ENCODE assay signal across 8 cellular contexts in the genomic region with DNA sequence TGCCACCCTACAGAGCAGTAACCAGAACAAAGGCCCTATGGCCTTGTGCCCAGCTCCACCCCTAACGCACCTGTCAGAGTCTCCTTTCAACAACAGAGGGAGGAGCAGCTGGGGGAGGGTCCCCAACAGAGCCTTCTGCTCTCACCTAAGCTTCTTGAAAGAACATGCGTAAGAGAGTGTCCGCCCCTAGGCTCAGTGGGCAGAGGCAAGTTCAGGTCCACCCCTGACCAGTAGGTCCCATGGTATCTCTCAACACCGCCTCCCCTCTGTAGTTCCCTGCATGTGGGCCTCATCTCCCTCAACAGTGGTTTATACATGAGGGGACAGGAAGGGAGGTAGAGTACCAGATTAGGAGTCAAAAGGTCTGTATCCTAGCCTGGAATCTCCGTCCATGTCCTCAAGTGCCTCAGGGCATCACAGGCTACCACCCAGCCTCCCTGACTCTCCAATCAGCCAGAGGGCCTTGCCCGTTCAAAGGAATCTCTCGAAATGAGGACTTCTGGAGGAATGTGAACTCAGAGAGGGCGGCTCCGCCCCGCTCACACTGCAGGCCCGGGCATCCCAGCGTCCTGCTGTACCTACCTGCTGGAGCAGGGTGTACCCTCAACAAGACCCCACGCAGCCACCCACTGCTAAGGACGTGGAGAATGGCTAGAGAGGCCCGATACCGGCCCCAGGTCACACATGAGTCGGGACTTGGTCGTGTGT. TPM values are rescaled to one million over a fixed set of nuclear protein-coding genes. Genes with fewer than 3 reads are reported as not detected.
DNase-seq lines count a peak whose midpoint lies in the region; ATAC-seq and TF ChIP-seq lines count a peak whose summit lies in the region.

No MANE protein-coding gene starts in this region.

- H3K4me1 Mint-ChIP-seq in nephron progenitor cell: peaks cover 27% of the 10 kb centered on the region

- H3K27ac Mint-ChIP-seq in nephron progenitor cell: no peak overlapping the region

- H3K27ac ChIP-seq in BLaER1 (peak overlapping the region; percentile 81), IMR-90 (ENCODE audit: insufficient read depth, low read length) (peak overlapping the region; percentile 47; the same call in 1 of the 2 replicates), SK-N-SH (ENCODE audit: low read depth in 2 of 2, low read length in 1 of 2) (peak overlapping the region; percentile 81 to 95)

- H3K79me2 ChIP-seq in SK-N-SH (ENCODE audit: insufficient read depth): peaks cover 38% of the 10 kb centered on the region

- BruUV-seq in IMR-90 (replicated peaks; lab: Mats Ljungman, UMichigan): no TSS peak

- peaks cover 28% of the 10 kb centered on the region for H3K36me3 ChIP-seq in BLaER1
- H3K36me3 ChIP-seq in IMR-90 (ENCODE audit: control insufficient read depth, insufficient read depth, low read length): no peaks in the 10 kb centered on the region; the same call in 1 of the 2 replicates
- H3K36me3 ChIP-seq in SK-N-SH (replicated peaks in 1 of 2; ENCODE audit: control insufficient read depth in 1 of 2, insufficient read depth in 2 of 2, low read length in 1 of 2): peaks cover 4 to 10% of the 10 kb centered on the region in 2 experiments

- H4K20me1 ChIP-seq in BLaER1: no peaks in the 10 kb centered on the region
- no peaks in the 10 kb centered on the region for H4K20me1 ChIP-seq in IMR-90 (ENCODE audit: insufficient read depth, low read length)
- H4K20me1 ChIP-seq in SK-N-SH (ENCODE audit: insufficient read depth): no peaks in the 10 kb centered on the region

- peak overlapping the region in 1 of 2 experiments; percentile 50; a peak in 1 of 4 replicates for H4K8ac ChIP-seq in IMR-90 (ENCODE audit: low read depth in 2 of 2, low read length in 2 of 2)

- POLR2A ChIA-PET in IMR-90 (lab: Charles Lee; ENCODE audit: unreplicated experiment): no interaction called here
- POLR2A ChIA-PET in SK-N-SH (lab: Yijun Ruan, JAX): interaction anchor here (0.7 to 1.6 kb wide), 12 partner anchors 44 to 447 kb away, joined by 3 to 14 read pairs (median 3); partner anchors contain the start of genes DUSP7, GLYCTK, RPL29 and WDR82

- no peak overlapping the region; the same call in 1 of the 2 replicates for H2AK5ac ChIP-seq in IMR-90 (ENCODE audit: low read depth, low read length)

- H3K9me2 ChIP-seq in SK-N-SH: no peaks in the 10 kb centered on the region

- H3K9me3 ChIP-seq in BLaER1 (no peaks in the 10 kb centered on the region), IMR-90 (ENCODE audit: control insufficient read depth, insufficient read depth, low read length) (no peaks in the 10 kb centered on the region), SK-N-SH (no peaks in the 10 kb centered on the region)

- peak; percentile 8 for ATAC-seq in GM19035 (IDR thresholded peaks at IDR 0.05; ENCODE audit: unreplicated experiment)
- ATAC-seq in IMR-90 (ENCODE audit: low read depth): peak; percentile 24
- no peak for ATAC-seq in GM18861 (IDR thresholded peaks at IDR 0.05; ENCODE audit: unreplicated experiment)
- ATAC-seq in GM18873 (IDR thresholded peaks at IDR 0.05; ENCODE audit: low FRiP score, unreplicated experiment): no peak

- no peak for TF ChIP-seq EP300 in SK-N-SH (IDR thresholded peaks at IDR 0.05; ENCODE audit: borderline replicate concordance in 1 of 2, low read depth in 1 of 2, low read length in 1 of 2)

- TF ChIP-seq POLR2A in IMR-90 (IDR thresholded peaks at IDR 0.05; ENCODE audit: low read depth, low read length) (no peak), erythroblast (IDR thresholded peaks at IDR 0.05; ENCODE audit: low read length) (no peak)

- H3K4ac ChIP-seq in IMR-90 (ENCODE audit: low read depth, low read length): peak overlapping the region; percentile 45

- H4K5ac ChIP-seq in IMR-90 (ENCODE audit: low read depth, low read length): no peak overlapping the region

- H3K36me3 Mint-ChIP-seq in nephron progenitor cell (ENCODE audit: low read depth): peaks cover 5% of the 10 kb centered on the region

- CTCF ChIA-PET in IMR-90 (lab: Yijun Ruan, JAX): interaction anchor here (2.1 kb wide), 1 partner anchor 17 kb away, joined by 4 read pairs; no protein-coding TSS in a partner anchor
- CTCF ChIA-PET in SK-N-SH (lab: Yijun Ruan, JAX): interaction anchor here (0.9 to 22.6 kb wide), 5 partner anchors 8 to 149 kb away, joined by 3 to 608 read pairs (median 6); no protein-coding TSS in a partner anchor

- no peak overlapping the region for H2BK20ac ChIP-seq in IMR-90 (ENCODE audit: low read depth, low read length)

- H3K4me1 ChIP-seq in BLaER1: peaks cover 22% of the 10 kb centered on the region
- H3K4me1 ChIP-seq in IMR-90 (ENCODE audit: control insufficient read depth, insufficient read depth, low read length): peaks cover 5% of the 10 kb centered on the region
- peaks cover 5 to 14% of the 10 kb centered on the region in 2 experiments; a peak in 3 of 4 replicates for H3K4me1 ChIP-seq in SK-N-SH (ENCODE audit: control insufficient read depth in 1 of 2, insufficient read depth in 2 of 2, low read depth in 1 of 2, low read length in 1 of 2)

- no peak overlapping the region for H2BK5ac ChIP-seq in IMR-90 (ENCODE audit: low read depth, low read length, poor library complexity, severe bottlenecking)

- no peak for TF ChIP-seq RAD21 in IMR-90 (IDR thresholded peaks at IDR 0.05; ENCODE audit: low read length)
- no peak for TF ChIP-seq RAD21 in SK-N-SH (IDR thresholded peaks at IDR 0.05; ENCODE audit: low read length)

- H3K4me2 ChIP-seq in BLaER1 (peak overlapping the region; percentile 96), IMR-90 (ENCODE audit: low read depth, low read length) (peak overlapping the region; percentile 70), SK-N-SH (peak overlapping the region; percentile 100)

- intact Hi-C loops in IMR-90 (cut with micrococcal nuclease): loop anchor here (5.0 kb wide), 1 partner anchor 44 kb away; the partner anchor contains the start of gene ALAS1

- in situ Hi-C loops in IMR-90 (cut with MboI; ENCODE audit: low sequenced_read_pairs): loop anchor here (25.0 kb wide), 1 partner anchor 1816 kb away; the partner anchor contains the start of genes RASSF1, TUSC2 and ZMYND10

- peaks cover 3% of the 10 kb centered on the region for H3K27me3 Mint-ChIP-seq in nephron progenitor cell (ENCODE audit: low read depth, poor library complexity)

- peak overlapping the region; percentile 52; the same call in 1 of the 2 replicates for H3K14ac ChIP-seq in IMR-90 (replicated peaks; ENCODE audit: low read depth, low read length)

- H4K91ac ChIP-seq in IMR-90 (ENCODE audit: insufficient read depth, low read depth, low read length): peak overlapping the region; percentile 31; the same call in 1 of the 2 replicates

- no peaks in the 10 kb centered on the region for H3K9me3 Mint-ChIP-seq in nephron progenitor cell

- no peaks in the 10 kb centered on the region for H3K27me3 ChIP-seq in BLaER1
- H3K27me3 ChIP-seq in IMR-90 (ENCODE audit: control insufficient read depth, insufficient read depth, low read length): no peaks in the 10 kb centered on the region
- H3K27me3 ChIP-seq in SK-N-SH (ENCODE audit: insufficient read depth): no peaks in the 10 kb centered on the region

- H3K56ac ChIP-seq in IMR-90 (ENCODE audit: extremely low read depth, insufficient read depth, low read length): peak overlapping the region; percentile 67; the same call in 1 of the 2 replicates

- H2BK15ac ChIP-seq in IMR-90 (ENCODE audit: low read depth, low read length): no peak overlapping the region

- peak overlapping the region; percentile 53 for H2AK9ac ChIP-seq in IMR-90 (replicated peaks; ENCODE audit: low read depth, low read length, poor library complexity)

- peaks cover 25 to 35% of the 10 kb centered on the region in 2 experiments for H3K79me1 ChIP-seq in IMR-90 (ENCODE audit: low read depth in 1 of 2, low read length in 2 of 2)

- DNase-seq in IMR-90 (peak; percentile 11), SK-N-SH (peak; percentile 51), erythroblast (lab: John Stamatoyannopoulos, UW) (peak; percentile 62 to 66), nephron progenitor cell (peak; percentile 45)

- no peak overlapping the region for H2BK120ac ChIP-seq in IMR-90 (ENCODE audit: low read depth, low read length)

- no peak for TF ChIP-seq CTCF in IMR-90 (conservative IDR thresholded peaks at IDR 0.05; ENCODE audit: low read depth, low read length)
- TF ChIP-seq CTCF in SK-N-SH (IDR thresholded peaks at IDR 0.05): no peak; the same call in 1 of the 2 replicates
- TF ChIP-seq CTCF in nephron progenitor cell (IDR thresholded peaks at IDR 0.05): no peak

- H3K9ac ChIP-seq in BLaER1: peak overlapping the region; percentile 84
- peak overlapping the region; percentile 30; the same call in 1 of the 2 replicates for H3K9ac ChIP-seq in IMR-90 (ENCODE audit: low read depth, low read length)
- peak overlapping the region; percentile 79 for H3K9ac ChIP-seq in SK-N-SH

- peak overlapping the region; percentile 93 for H3K4me3 Mint-ChIP-seq in nephron progenitor cell

- peaks cover 7% of the 10 kb centered on the region; the same call in 1 of the 2 replicates for H3K9me1 ChIP-seq in IMR-90 (ENCODE audit: insufficient read depth, low read length)

- H3K4me3 ChIP-seq in BLaER1 (peak overlapping the region; percentile 81), IMR-90 (ENCODE audit: insufficient read depth, low read depth, low read length) (peak overlapping the region; percentile 74), SK-N-SH (ENCODE audit: low read depth in 2 of 2, low read length in 1 of 2) (peak overlapping the region; percentile 76 to 84)

- H3K18ac ChIP-seq in IMR-90 (ENCODE audit: low read depth, low read length): no peak overlapping the region

- peak overlapping the region; percentile 95 for H2AFZ ChIP-seq in IMR-90 (replicated peaks; ENCODE audit: low read length, poor library complexity)
- peak overlapping the region; percentile 85 for H2AFZ ChIP-seq in SK-N-SH (ENCODE audit: low read depth)

- H3F3A ChIP-seq in SK-N-SH (replicated peaks; ENCODE audit: insufficient read depth): no peaks in the 10 kb centered on the region

- WGBS in IMR-90 (ENCODE audit: extremely low coverage in 2 of 2, insufficient read length in 1 of 2), 2 experiments: 0% methylated on average over 2 of the region's 18 CpGs; no CpG with 5 or more reads in 1 of the 2 experiments
- 20% methylated on average over 11 of the region's 18 CpGs for WGBS in SK-N-SH (ENCODE audit: low lambda C conversion rate)

- dilution Hi-C loops in IMR-90 (cut with HindIII; ENCODE audit: low sequenced_read_pairs, unreplicated experiment): no loop called here

- H3K23ac ChIP-seq in IMR-90 (ENCODE audit: low read depth, low read length): peak overlapping the region; percentile 63; the same call in 1 of the 2 replicates

RNA-seq across cellular contexts. Expression of gene POC1A, which starts 0.7 kb away (rescaled TPM):
- total RNA-seq in IMR-90 (2012; rRNA removed): 8.3 and 10.6 TPM in 2 replicates
- polyA plus RNA-seq in IMR-90 (2012; rRNA removed) (11.5 TPM in 2 replicates), SK-N-SH (2012; rRNA removed) (9.6 and 11.7 TPM in 2 replicates)
- 9.0 and 9.3 TPM in 2 replicates for polyA plus RNA-seq in IMR-90 (2012; cell fraction: cytosol; rRNA removed)
- 5.2 and 10.5 TPM in 2 replicates for polyA plus RNA-seq in IMR-90 (2012; cell fraction: nucleus; rRNA removed; ENCODE audit: low replicate concordance)
- polyA plus RNA-seq in SK-N-SH (2012; cell fraction: cytosol; rRNA removed): 5.8 and 9.1 TPM in 2 replicates
- 7.7 and 9.6 TPM in 2 replicates for polyA plus RNA-seq in SK-N-SH (2012; cell fraction: nucleus; rRNA removed)

RNA-seq across cellular contexts. Expression of gene ALAS1, which starts 44.4 kb away (rescaled TPM):
- 29.7 and 32.8 TPM in 2 replicates for total RNA-seq in IMR-90 (2012; rRNA removed)
- polyA plus RNA-seq in IMR-90 (2012; rRNA removed) (47.2 and 47.8 TPM in 2 replicates), SK-N-SH (2012; rRNA removed) (42.4 and 47.9 TPM in 2 replicates)
- 34.1 and 38.0 TPM in 2 replicates for polyA plus RNA-seq in IMR-90 (2012; cell fraction: cytosol; rRNA removed)
- 38.1 and 45.9 TPM in 2 replicates for polyA plus RNA-seq in IMR-90 (2012; cell fraction: nucleus; rRNA removed; ENCODE audit: low replicate concordance)
- polyA plus RNA-seq in SK-N-SH (2012; cell fraction: cytosol; rRNA removed): 25.8 and 35.6 TPM in 2 replicates
- polyA plus RNA-seq in SK-N-SH (2012; cell fraction: nucleus; rRNA removed): 43.9 and 67.3 TPM in 2 replicates

Comparison
In these comparisons a context has a peak if more than half of its experiments do, and no peak if none do; other contexts are left out.
1. H3K9ac ChIP-seq: peak in every context shown above with its lines; median percentile 84 in BLaER1; 79 in SK-N-SH; 30 in IMR-90.
2. ATAC-seq: peak in GM19035 (single experiment) and IMR-90 (single experiment); none in GM18861 (single experiment) and GM18873 (single experiment).
3. DNase-seq: peak in every context shown above with its lines; median percentile 64 in erythroblast; 51 in SK-N-SH; 45 in nephron progenitor cell; 11 in IMR-90.
4. Peak in every context shown above with its lines, with median percentiles within 50 percentile points of each other: H3K27ac ChIP-seq, H3K4me2 ChIP-seq and H3K4me3 ChIP-seq.